In the genomic region with DNA sequence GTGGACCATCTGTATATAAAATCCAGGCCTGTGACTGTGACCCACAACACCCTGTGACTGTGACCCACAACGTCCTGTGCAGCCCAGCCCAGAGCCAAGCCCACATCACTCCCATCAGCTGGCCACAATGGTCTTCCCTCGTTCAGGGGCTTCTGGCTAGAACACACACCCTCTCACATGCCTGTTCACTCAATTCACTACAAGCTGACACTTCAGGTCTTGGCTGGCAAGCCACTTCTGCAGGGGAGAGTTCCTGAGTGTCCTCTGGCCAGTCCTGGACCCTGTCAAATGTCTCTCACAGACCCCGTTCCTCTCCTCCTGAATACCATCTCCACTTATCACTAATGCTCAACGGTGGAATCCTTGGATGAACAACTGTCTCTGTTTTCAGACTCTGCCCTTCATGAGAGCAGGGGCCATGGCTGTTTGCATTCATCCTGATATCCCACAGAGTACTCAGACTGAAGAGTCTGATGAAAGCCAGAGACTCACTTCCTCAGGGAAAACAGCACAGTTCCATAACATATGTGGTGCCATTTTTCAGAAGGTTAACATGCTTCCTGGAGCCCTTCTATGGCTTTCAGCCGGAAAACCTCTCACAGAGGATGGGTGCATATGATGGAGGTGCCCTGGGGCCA, we compare ENCODE assay signal across 24 cellular contexts. TPM values are rescaled to one million over a fixed set of nuclear protein-coding genes. Genes with fewer than 3 reads are reported as not detected.
A peak's percentile ranks its signal among the peaks of the same experiment; 100 is the strongest.
DNase-seq lines count a peak whose midpoint lies in the region; ATAC-seq, FAIRE-seq and TF ChIP-seq lines count a peak whose summit lies in the region.
"Had no signal": no experiment of that assay in that cellular context is flagged by ENCODE, and none has a peak within 500 bp of the region (broad histone marks: within the 10 kb centered on the region; RNA-seq: fewer than 3 reads in every experiment).

No MANE protein-coding gene starts in this region.

- no peak overlapping the region for H3K4me3 Mint-ChIP-seq in activated T-cell treated with anti-CD3 and anti-CD28 coated beads, Interleukin-2, amount 50 U/mL, for 24 hours
- no peak overlapping the region for H3K4me3 Mint-ChIP-seq in activated T-cell treated with anti-CD3 and anti-CD28 coated beads, Interleukin-2, amount 50 U/mL, for 4 hours
- no peak overlapping the region for H3K4me3 Mint-ChIP-seq in activated CD8-positive, alpha-beta memory T cell treated with anti-CD3 and anti-CD28 coated beads, Interleukin-2, amount 10 ng/mL, durations not matched to agents 7 days and 5 days

- peaks cover 6 to 100% (median 94%) of the 10 kb centered on the region in 6 donors for H3K36me3 ChIP-seq in spleen
- peaks cover 77% of the 10 kb centered on the region for H3K36me3 ChIP-seq in BE2C
- H3K36me3 ChIP-seq: ovary had no signal

- FAIRE-seq in RCC 7860 (lab: Jason Lieb, UNC): no peak
- FAIRE-seq: A549, GM12891, HTR-8/SVneo had no signal

- no peaks in the 10 kb centered on the region for H3K9me3 ChIP-seq in spleen
- no peaks in the 10 kb centered on the region for H3K9me3 ChIP-seq in BE2C
- H3K9me3 ChIP-seq: A549; BLaER1 treated with 17β-estradiol and CSF1 and Interleukin-3, amounts not matched to agents 10 nM and 100 nM; ovary; sigmoid colon; vagina had no signal

- no peak for ATAC-seq in activated T-cell treated with anti-CD3 and anti-CD28 coated beads, Interleukin-2, amount 50 U/mL, for 4 hours
- ATAC-seq in activated CD8-positive, alpha-beta memory T cell treated with anti-CD3 and anti-CD28 coated beads, Interleukin-2, amount 10 ng/mL, durations not matched to agents 7 days and 5 days: no peak
- no peak for ATAC-seq in left lobe of liver
- no peak for ATAC-seq in GM19467 (IDR thresholded peaks at IDR 0.05; ENCODE audit: unreplicated experiment)
- ATAC-seq: A549; activated naive CD4-positive, alpha-beta T cell treated with anti-CD3 and anti-CD28 coated beads, Interleukin-2, amount 50 U/mL, for 72 hours; esophagus mucosa had no signal

- H3K4me1 ChIP-seq in spleen: peaks cover 16 to 70% (median 44%) of the 10 kb centered on the region in 6 donors
- H3K4me1 ChIP-seq in BE2C: peaks cover 10% of the 10 kb centered on the region; the same call in 1 of the 2 replicates
- H3K4me1 ChIP-seq: A549, sigmoid colon had no signal

- CTCF ChIA-PET in activated CD8-positive, alpha-beta memory T cell treated with anti-CD3 and anti-CD28 coated beads, Interleukin-2, amount 10 ng/mL, durations not matched to agents 7 days and 5 days (lab: Charles Lee): interaction anchor here (0.6 to 1.3 kb wide), 2 partner anchors 85 to 117 kb away, joined by 3 to 4 read pairs; no protein-coding TSS in a partner anchor

- H3K27me3 Mint-ChIP-seq in activated T-cell treated with anti-CD3 and anti-CD28 coated beads, Interleukin-2, amount 50 U/mL, for 24 hours: no peaks in the 10 kb centered on the region
- H3K27me3 Mint-ChIP-seq in activated T-cell treated with anti-CD3 and anti-CD28 coated beads, Interleukin-2, amount 50 U/mL, for 4 hours (ENCODE audit: low read depth): no peaks in the 10 kb centered on the region
- no peaks in the 10 kb centered on the region for H3K27me3 Mint-ChIP-seq in activated CD8-positive, alpha-beta memory T cell treated with anti-CD3 and anti-CD28 coated beads, Interleukin-2, amount 10 ng/mL, durations not matched to agents 7 days and 5 days

- H3K27me3 ChIP-seq in spleen (replicated peaks in 1 of 7) (no peaks in the 10 kb centered on the region), BE2C (no peaks in the 10 kb centered on the region)
- H3K27me3 ChIP-seq: BLaER1 treated with 17β-estradiol and CSF1 and Interleukin-3, amounts not matched to agents 10 nM and 100 nM; ovary; sigmoid colon; vagina had no signal

- H3K36me3 Mint-ChIP-seq in activated T-cell treated with anti-CD3 and anti-CD28 coated beads, Interleukin-2, amount 50 U/mL, for 24 hours (ENCODE audit: low read depth): peaks cover 99% of the 10 kb centered on the region
- peaks cover 35% of the 10 kb centered on the region for H3K36me3 Mint-ChIP-seq in activated T-cell treated with anti-CD3 and anti-CD28 coated beads, Interleukin-2, amount 50 U/mL, for 4 hours (ENCODE audit: insufficient read depth)
- peaks cover 36% of the 10 kb centered on the region for H3K36me3 Mint-ChIP-seq in activated CD8-positive, alpha-beta memory T cell treated with anti-CD3 and anti-CD28 coated beads, Interleukin-2, amount 10 ng/mL, durations not matched to agents 7 days and 5 days

- 69 to 77% (median 74%) methylated on average over 5 of the region's 5 CpGs for WGBS in spleen, 5 donors

- DNase-seq in activated T-cell treated with anti-CD3 and anti-CD28 coated beads, Interleukin-2, amount 50 U/mL, for 24 hours: no peak
- no peak for DNase-seq in activated T-cell treated with anti-CD3 and anti-CD28 coated beads, Interleukin-2, amount 50 U/mL, for 4 hours
- DNase-seq in activated CD8-positive, alpha-beta memory T cell treated with anti-CD3 and anti-CD28 coated beads, Interleukin-2, amount 10 ng/mL, durations not matched to agents 7 days and 5 days: peak; percentile 26
- DNase-seq in left lobe of liver (ENCODE audit: low spot score) (peak; percentile 24), spleen (no peak), RCC 7860 (ENCODE audit: low spot score) (no peak), BE2C (no peak)
- DNase-seq: activated CD4-positive, alpha-beta T cell treated with anti-CD3 and anti-CD28 coated beads for 48 hours; Kasumi-1; NCI-H1092; NCI-H2081 treated with DMSO at 0.1 percent for 48 hours; NCI-H524; sigmoid colon; stimulated activated naive CD4-positive, alpha-beta T cell; SW 1271 had no signal

- H3K4me3 ChIP-seq in spleen: no peak overlapping the region
- H3K4me3 ChIP-seq in BE2C (ENCODE audit: low read depth, low read length): no peak overlapping the region
- H3K4me3 ChIP-seq: A549; BLaER1 treated with 17β-estradiol and CSF1 and Interleukin-3, amounts not matched to agents 10 nM and 100 nM; ovary; sigmoid colon; vagina had no signal

- no peaks in the 10 kb centered on the region for H3K9me3 Mint-ChIP-seq in activated T-cell treated with anti-CD3 and anti-CD28 coated beads, Interleukin-2, amount 50 U/mL, for 24 hours
- H3K9me3 Mint-ChIP-seq in activated T-cell treated with anti-CD3 and anti-CD28 coated beads, Interleukin-2, amount 50 U/mL, for 4 hours: no peaks in the 10 kb centered on the region
- no peaks in the 10 kb centered on the region for H3K9me3 Mint-ChIP-seq in activated CD8-positive, alpha-beta memory T cell treated with anti-CD3 and anti-CD28 coated beads, Interleukin-2, amount 10 ng/mL, durations not matched to agents 7 days and 5 days (ENCODE audit: low read depth)
- H3K9me3 Mint-ChIP-seq: activated naive CD4-positive, alpha-beta T cell treated with anti-CD3 and anti-CD28 coated beads, Interleukin-2, amount 50 U/mL, for 72 hours had no signal

- TF ChIP-seq POLR2A in spleen (IDR thresholded peaks at IDR 0.05): no peak

- peak overlapping the region; percentile 81 for H3K27ac Mint-ChIP-seq in activated T-cell treated with anti-CD3 and anti-CD28 coated beads, Interleukin-2, amount 50 U/mL, for 24 hours
- H3K27ac Mint-ChIP-seq in activated CD8-positive, alpha-beta memory T cell treated with anti-CD3 and anti-CD28 coated beads, Interleukin-2, amount 10 ng/mL, durations not matched to agents 7 days and 5 days: no peak overlapping the region

- H3K27ac ChIP-seq in spleen: peak overlapping the region in 5 of 8 donors; percentile 11 to 74 (median 50)
- H3K27ac ChIP-seq: A549, ovary, vagina had no signal

- intact Hi-C loops in spleen (cut with DNase I; ENCODE audit: low total_unique reads): no loop called here

- no peak for TF ChIP-seq CTCF in spleen (IDR thresholded peaks at IDR 0.05 in 8 of 11, conservative IDR thresholded peaks at IDR 0.05 in 3 of 11)
- TF ChIP-seq CTCF in BE2C (IDR thresholded peaks at IDR 0.05; ENCODE audit: low read depth, low read length): no peak

- no peaks in the 10 kb centered on the region for H3K4me1 Mint-ChIP-seq in activated T-cell treated with anti-CD3 and anti-CD28 coated beads, Interleukin-2, amount 50 U/mL, for 24 hours (ENCODE audit: low read depth)
- no peaks in the 10 kb centered on the region for H3K4me1 Mint-ChIP-seq in activated T-cell treated with anti-CD3 and anti-CD28 coated beads, Interleukin-2, amount 50 U/mL, for 4 hours (ENCODE audit: low read depth)
- H3K4me1 Mint-ChIP-seq in activated CD8-positive, alpha-beta memory T cell treated with anti-CD3 and anti-CD28 coated beads, Interleukin-2, amount 10 ng/mL, durations not matched to agents 7 days and 5 days: peaks cover 10% of the 10 kb centered on the region

RNA-seq across cellular contexts. Expression of a gene that starts 56.0 kb away (rescaled TPM):
- total RNA-seq in activated T-cell treated with anti-CD3 and anti-CD28 coated beads, Interleukin-2, amount 50 U/mL, for 4 hours: under 1 TPM; 0.10 to 0.60 (median 0.37) TPM
- under 1 TPM; 0.16 to 0.26 TPM for total RNA-seq in activated CD8-positive, alpha-beta memory T cell treated with anti-CD3 and anti-CD28 coated beads, Interleukin-2, amount 10 ng/mL, durations not matched to agents 7 days and 5 days
- total RNA-seq in left lobe of liver (0.45 TPM), spleen (1 to 10 TPM in 3 of 7 donors, under 1 TPM in 4; 0.09 to 1.7 (median 0.60) TPM)
- under 1 TPM; 0.72 to 0.83 (median 0.77) TPM for polyA plus RNA-seq in spleen
- polyA plus RNA-seq in BE2C (2012; ENCODE audit: insufficient read depth, insufficient read length, low read depth): 4.6 TPM
- total RNA-seq: esophagus mucosa had no signal

RNA-seq across cellular contexts. Expression of a gene that starts 56.1 kb away (rescaled TPM):
- 10 to 100 TPM; 47.8 to 56.2 (median 51.3) TPM for total RNA-seq in activated T-cell treated with anti-CD3 and anti-CD28 coated beads, Interleukin-2, amount 50 U/mL, for 4 hours
- 10 to 100 TPM; 59.4 to 64.6 TPM for total RNA-seq in activated CD8-positive, alpha-beta memory T cell treated with anti-CD3 and anti-CD28 coated beads, Interleukin-2, amount 10 ng/mL, durations not matched to agents 7 days and 5 days
- total RNA-seq in left lobe of liver (29.2 TPM), spleen (10 to 100 TPM; 23.8 to 46.1 (median 31.8) TPM)
- 10 to 100 TPM; 19.8 to 40.0 (median 39.0) TPM for polyA plus RNA-seq in spleen
- polyA plus RNA-seq in BE2C (2012; ENCODE audit: insufficient read depth, insufficient read length, low read depth): 86.1 TPM

Comparison
In these comparisons a context has a peak if more than half of its experiments do, and no peak if none do; other contexts are left out.
1. DNase-seq: peak in activated CD8-positive, alpha-beta memory T cell treated with anti-CD3 and anti-CD28 coated beads, Interleukin-2, amount 10 ng/mL, durations not matched to agents 7 days and 5 days (single experiment) and left lobe of liver (single experiment); none in activated T-cell treated with anti-CD3 and anti-CD28 coated beads, Interleukin-2, amount 50 U/mL, for 24 hours (single experiment), activated T-cell treated with anti-CD3 and anti-CD28 coated beads, Interleukin-2, amount 50 U/mL, for 4 hours (single experiment), spleen (single experiment), RCC 7860 (single experiment) and BE2C (single experiment).